ENCODE assay signal across 5 cellular contexts in the genomic region with DNA sequence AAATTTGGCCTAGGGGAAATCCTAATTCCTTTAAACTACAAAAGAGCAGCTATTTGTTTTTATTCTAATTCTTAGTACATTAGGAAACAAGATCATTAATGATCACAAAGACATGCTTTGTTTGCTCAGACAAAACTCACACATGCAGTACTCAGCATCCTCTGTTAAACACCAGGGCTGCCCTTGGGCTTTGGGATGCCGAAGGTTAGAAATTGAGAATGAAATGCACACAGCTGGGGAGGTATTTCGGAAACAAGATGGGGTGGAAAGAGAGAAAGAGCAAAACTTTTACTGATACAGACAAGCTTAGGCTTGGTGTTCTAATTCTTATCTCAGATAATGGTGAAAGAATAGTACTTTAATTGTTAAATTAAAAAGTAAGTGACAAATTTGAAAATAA.
"Had no signal": no experiment of that assay in that cellular context is flagged by ENCODE, and none has a peak within 500 bp of the region (broad histone marks: within the 10 kb centered on the region; RNA-seq: fewer than 3 reads in every experiment).

No MANE protein-coding gene starts in this region.

- DNase-seq: GOT3, H7, HCEC 1CT, IMR-90 had no signal

- H3K4me3 ChIP-seq: K562 had no signal

- ATAC-seq: K562 had no signal
